Comparison of ENCODE assay signal across 8 cellular contexts in the genomic region with DNA sequence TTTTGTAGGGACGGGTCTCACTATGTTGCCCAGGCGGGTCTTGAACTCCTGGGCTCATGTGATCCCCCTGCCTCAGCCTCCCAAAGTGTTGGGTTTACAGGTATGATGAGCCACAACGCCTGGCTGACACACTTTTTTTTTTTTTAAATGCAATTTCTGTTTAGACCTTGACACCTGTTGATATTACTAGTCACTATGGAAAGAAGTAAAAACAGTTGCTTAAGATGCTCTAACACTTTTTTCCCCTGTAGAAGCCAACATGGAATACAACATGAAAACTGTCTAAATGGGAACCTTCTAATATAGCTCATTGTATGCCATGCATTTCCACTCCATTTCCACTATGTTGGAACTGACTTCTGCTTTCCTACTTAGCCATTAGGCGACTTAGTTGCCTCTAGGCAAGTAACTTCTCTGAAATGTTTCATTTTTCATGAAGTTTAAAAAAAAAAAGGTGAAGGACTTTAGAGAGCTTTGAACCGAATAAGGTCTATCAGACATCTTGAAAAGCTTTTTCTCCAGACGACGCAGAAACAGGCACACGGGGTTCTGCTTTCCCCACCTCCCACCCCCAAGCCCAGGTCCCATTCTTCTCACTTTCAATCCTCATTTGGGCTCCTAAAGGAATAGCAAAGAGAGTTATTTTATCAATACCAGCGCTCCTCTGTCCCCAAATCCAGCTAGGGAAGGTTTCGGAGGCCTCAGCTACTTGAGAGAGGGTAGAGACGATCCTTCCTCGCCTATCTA. TPM values are rescaled to one million over a fixed set of nuclear protein-coding genes. Genes with fewer than 3 reads are reported as not detected.
DNase-seq lines count a peak whose midpoint lies in the region; ATAC-seq and TF ChIP-seq lines count a peak whose summit lies in the region.

No MANE protein-coding gene starts in this region.

- 13 to 17% methylated on average over 12 of the region's 12 CpGs for WGBS in sigmoid colon, 2 donors

- H3K4me1 ChIP-seq in left ventricle myocardium inferior (peaks cover 72% of the 10 kb centered on the region), sigmoid colon (peaks cover 0 to 69% (median 28%) of the 10 kb centered on the region in 4 donors)

- H3K9me3 ChIP-seq in left ventricle myocardium inferior (replicated peaks) (no peaks in the 10 kb centered on the region), sigmoid colon (no peaks in the 10 kb centered on the region)

- TF ChIP-seq POLR2A in sigmoid colon (IDR thresholded peaks at IDR 0.05) = no peak

- H3K4me3 Mint-ChIP-seq in activated CD4-positive, alpha-beta T cell treated with anti-CD3 and anti-CD28 coated beads for 36 hours = peak overlapping the region; percentile 97
- H3K4me3 Mint-ChIP-seq in activated CD4-positive, alpha-beta memory T cell treated with anti-CD3 and anti-CD28 coated beads for 36 hours = peak overlapping the region; percentile 94

- no peaks in the 10 kb centered on the region for H3K9me3 Mint-ChIP-seq in activated CD4-positive, alpha-beta T cell treated with anti-CD3 and anti-CD28 coated beads for 36 hours (ENCODE audit: low read depth)
- H3K9me3 Mint-ChIP-seq in activated CD4-positive, alpha-beta memory T cell treated with anti-CD3 and anti-CD28 coated beads for 36 hours = no peaks in the 10 kb centered on the region

- H3K36me3 ChIP-seq in left ventricle myocardium inferior (no peaks in the 10 kb centered on the region), sigmoid colon (no peaks in the 10 kb centered on the region)

- no peak for DNase-seq in activated CD4-positive, alpha-beta T cell treated with anti-CD3 and anti-CD28 coated beads for 36 hours
- no peak for DNase-seq in activated CD4-positive, alpha-beta T cell treated with anti-CD3 and anti-CD28 coated beads, Interleukin-2, amount 50 U/mL, for 4 hours
- DNase-seq in activated CD4-positive, alpha-beta memory T cell treated with anti-CD3 and anti-CD28 coated beads for 36 hours = no peak
- DNase-seq in left ventricle myocardium inferior (no peak), sigmoid colon (no peak), cerebellum (ENCODE audit: low spot score) (no peak)

- no peaks in the 10 kb centered on the region for H3K27me3 Mint-ChIP-seq in activated CD4-positive, alpha-beta T cell treated with anti-CD3 and anti-CD28 coated beads for 36 hours
- no peaks in the 10 kb centered on the region for H3K27me3 Mint-ChIP-seq in activated CD4-positive, alpha-beta memory T cell treated with anti-CD3 and anti-CD28 coated beads for 36 hours

- H3K27ac ChIP-seq in left ventricle myocardium inferior (replicated peaks) (peak overlapping the region; percentile 96), sigmoid colon (peak overlapping the region; percentile 94 to 98 (median 96))

- no peaks in the 10 kb centered on the region for H3K27me3 ChIP-seq in left ventricle myocardium inferior (ENCODE audit: low read depth)
- no peaks in the 10 kb centered on the region for H3K27me3 ChIP-seq in sigmoid colon

- peak; percentile 6 for ATAC-seq in activated CD4-positive, alpha-beta T cell treated with anti-CD3 and anti-CD28 coated beads for 36 hours
- ATAC-seq in HG03571 (IDR thresholded peaks at IDR 0.05; ENCODE audit: unreplicated experiment) (peak; percentile 10), HG03520 (IDR thresholded peaks at IDR 0.05; ENCODE audit: unreplicated experiment) (no peak)

- CTCF ChIA-PET in activated CD4-positive, alpha-beta T cell treated with anti-CD3 and anti-CD28 coated beads for 36 hours (lab: Charles Lee) = interaction anchor here (0.5 to 1.9 kb wide), 5 partner anchors 9 to 351 kb away, joined by 3 to 9 read pairs (median 6); a partner anchor contains a TSS
- CTCF ChIA-PET in activated CD4-positive, alpha-beta memory T cell treated with anti-CD3 and anti-CD28 coated beads for 36 hours (lab: Charles Lee) = interaction anchor here (0.7 to 2.7 kb wide), 5 partner anchors 8 to 284 kb away, joined by 3 to 26 read pairs (median 4); no protein-coding TSS in a partner anchor

- TF ChIP-seq CTCF in left ventricle myocardium inferior (IDR thresholded peaks at IDR 0.05; ENCODE audit: borderline replicate concordance) = peak; percentile 5
- no peak for TF ChIP-seq CTCF in sigmoid colon (IDR thresholded peaks at IDR 0.05)

- POLR2A ChIA-PET in activated CD4-positive, alpha-beta T cell treated with anti-CD3 and anti-CD28 coated beads for 36 hours (lab: Charles Lee) = interaction anchor here (0.6 to 1.4 kb wide), 5 partner anchors 8 to 332 kb away, joined by 3 to 10 read pairs (median 8); a partner anchor contains a TSS
- POLR2A ChIA-PET in activated CD4-positive, alpha-beta memory T cell treated with anti-CD3 and anti-CD28 coated beads for 36 hours (lab: Charles Lee) = interaction anchor here (0.6 to 2.6 kb wide), 12 partner anchors 9 to 1581 kb away, joined by 3 to 15 read pairs (median 5); a partner anchor contains a TSS

- peak overlapping the region; percentile 93 for H3K4me3 ChIP-seq in left ventricle myocardium inferior
- H3K4me3 ChIP-seq in sigmoid colon = peak overlapping the region; percentile 91 to 99 (median 96)

- H3K4me1 Mint-ChIP-seq in activated CD4-positive, alpha-beta T cell treated with anti-CD3 and anti-CD28 coated beads for 36 hours = peaks cover 16% of the 10 kb centered on the region
- H3K4me1 Mint-ChIP-seq in activated CD4-positive, alpha-beta memory T cell treated with anti-CD3 and anti-CD28 coated beads for 36 hours (ENCODE audit: low read depth) = peaks cover 15% of the 10 kb centered on the region

- H3K27ac Mint-ChIP-seq in activated CD4-positive, alpha-beta T cell treated with anti-CD3 and anti-CD28 coated beads for 36 hours = peak overlapping the region; percentile 97
- H3K27ac Mint-ChIP-seq in activated CD4-positive, alpha-beta memory T cell treated with anti-CD3 and anti-CD28 coated beads for 36 hours = peak overlapping the region; percentile 98

- intact Hi-C loops in activated CD4-positive, alpha-beta T cell treated with anti-CD3 and anti-CD28 coated beads for 36 hours (cut with DNase I, micrococcal nuclease) = loop anchor here (1.0 to 10.0 kb wide), 19 partner anchors 8 to 1727 kb away; a partner anchor contains a TSS
- intact Hi-C loops in activated CD4-positive, alpha-beta memory T cell treated with anti-CD3 and anti-CD28 coated beads for 36 hours (cut with micrococcal nuclease) = loop anchor here (1.0 to 5.0 kb wide), 7 partner anchors 165 to 1072 kb away; a partner anchor contains a TSS
- intact Hi-C loops in left ventricle myocardium inferior (cut with micrococcal nuclease) (no loop called here), sigmoid colon (cut with DNase I) (loop anchor here (1.0 to 10.0 kb wide), 5 partner anchors 165 to 560 kb away; a partner anchor contains a TSS)

- TF ChIP-seq EP300 in sigmoid colon (IDR thresholded peaks at IDR 0.05) = no peak

- H3K36me3 Mint-ChIP-seq in activated CD4-positive, alpha-beta T cell treated with anti-CD3 and anti-CD28 coated beads for 36 hours (ENCODE audit: low read depth) = peaks cover 27% of the 10 kb centered on the region
- H3K36me3 Mint-ChIP-seq in activated CD4-positive, alpha-beta memory T cell treated with anti-CD3 and anti-CD28 coated beads for 36 hours = peaks cover 23% of the 10 kb centered on the region

RNA-seq across cellular contexts. Expression of a gene that starts 0.6 kb away (rescaled TPM):
- 10 to 100 TPM; 84.8 to 95.3 TPM for total RNA-seq in activated CD4-positive, alpha-beta T cell treated with anti-CD3 and anti-CD28 coated beads for 36 hours
- total RNA-seq in activated CD4-positive, alpha-beta memory T cell treated with anti-CD3 and anti-CD28 coated beads for 36 hours = 10 to 100 TPM; 74.9 to 77.4 TPM
- total RNA-seq in left ventricle myocardium inferior (37.7 TPM), sigmoid colon (10 to 100 TPM; 19.9 to 24.2 (median 20.3) TPM), cerebellum (36.6 TPM)
- 10 to 100 TPM; 20.4 to 29.8 (median 21.6) TPM for polyA plus RNA-seq in sigmoid colon
